8 cellular contexts compared by ENCODE assay signal in the genomic region with DNA sequence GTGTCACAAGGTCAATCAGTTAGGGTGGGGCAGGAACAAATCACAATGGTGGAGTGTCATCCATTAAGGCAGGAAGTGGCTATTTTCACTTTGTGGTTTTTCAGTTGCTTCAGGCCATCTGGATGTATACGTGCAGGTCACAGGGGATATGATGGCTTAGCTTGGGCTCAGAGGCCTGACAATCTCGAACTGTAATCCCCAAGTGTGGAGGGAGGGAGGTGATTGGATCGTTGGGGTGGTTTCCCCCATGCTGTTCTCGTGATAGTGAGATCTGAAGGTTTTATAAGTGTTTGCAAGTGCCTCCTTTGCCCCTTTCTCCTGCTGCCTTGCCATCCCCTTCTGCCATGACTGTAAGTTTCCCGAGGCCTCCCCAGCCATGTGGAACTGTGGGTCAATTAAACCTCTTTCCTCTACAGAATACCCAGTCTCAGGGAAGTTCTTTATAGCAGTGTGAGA. TPM values are rescaled to one million over a fixed set of nuclear protein-coding genes. Genes with fewer than 3 reads are reported as not detected.
DNase-seq lines count a peak whose midpoint lies in the region; ATAC-seq and TF ChIP-seq lines count a peak whose summit lies in the region.

No MANE protein-coding gene starts in this region.

- H3K4me1 ChIP-seq in upper lobe of left lung = peaks cover 0 to 29% (median 18%) of the 10 kb centered on the region in 4 donors
- H3K4me1 ChIP-seq in SK-N-SH (ENCODE audit: control insufficient read depth in 1 of 2, insufficient read depth in 2 of 2, low read depth in 1 of 2, low read length in 1 of 2) = peaks cover 0 to 9% of the 10 kb centered on the region in 2 experiments; a peak in 2 of 4 replicates

- TF ChIP-seq EP300 in upper lobe of left lung (IDR thresholded peaks at IDR 0.05) (no peak), SK-N-SH (IDR thresholded peaks at IDR 0.05; ENCODE audit: borderline replicate concordance in 1 of 2, low read depth in 1 of 2, low read length in 1 of 2) (no peak)

- no peaks in the 10 kb centered on the region for H3K9me2 ChIP-seq in SK-N-SH

- H3K36me3 ChIP-seq in upper lobe of left lung (no peaks in the 10 kb centered on the region), SK-N-SH (replicated peaks in 1 of 2; ENCODE audit: control insufficient read depth in 1 of 2, insufficient read depth in 2 of 2, low read length in 1 of 2) (peaks cover 0 to 1% of the 10 kb centered on the region in 2 experiments)

- CTCF ChIA-PET in SK-N-SH (lab: Yijun Ruan, JAX) = no interaction called here

- no peaks in the 10 kb centered on the region for H3K79me2 ChIP-seq in SK-N-SH (ENCODE audit: insufficient read depth)

- 71% methylated on average over 5 of the region's 5 CpGs; no CpG with 5 or more reads in 1 of the 2 donors for WGBS in upper lobe of left lung, 2 donors
- 73% methylated on average over 5 of the region's 5 CpGs for whole genome bisulfite sequencing in SK-N-SH (ENCODE audit: low lambda C conversion rate)

- H3K4me1 Mint-ChIP-seq in natural killer cell = peaks cover 35 to 37% of the 10 kb centered on the region in 2 donors

- H3K27me3 ChIP-seq in upper lobe of left lung (no peaks in the 10 kb centered on the region), SK-N-SH (ENCODE audit: insufficient read depth) (no peaks in the 10 kb centered on the region)

- no peak overlapping the region for H3K9ac ChIP-seq in SK-N-SH

- no peak overlapping the region for H3K4me3 ChIP-seq in upper lobe of left lung
- no peak overlapping the region for H3K4me3 ChIP-seq in SK-N-SH (ENCODE audit: low read depth in 2 of 2, low read length in 1 of 2)

- no peak for TF ChIP-seq CTCF in natural killer cell (IDR thresholded peaks at IDR 0.05)
- TF ChIP-seq CTCF in upper lobe of left lung (IDR thresholded peaks at IDR 0.05) = no peak
- TF ChIP-seq CTCF in SK-N-SH (IDR thresholded peaks at IDR 0.05) = no peak

- POLR2A ChIA-PET in SK-N-SH (lab: Yijun Ruan, JAX) = no interaction called here

- H3K27ac ChIP-seq in upper lobe of left lung = no peak overlapping the region
- H3K27ac ChIP-seq in SK-N-SH (ENCODE audit: low read depth in 2 of 2, low read length in 1 of 2) = no peak overlapping the region

- no peaks in the 10 kb centered on the region for H3K9me3 Mint-ChIP-seq in natural killer cell

- no peak for TF ChIP-seq RAD21 in SK-N-SH (IDR thresholded peaks at IDR 0.05; ENCODE audit: low read length)

- H3K27ac Mint-ChIP-seq in natural killer cell = peak overlapping the region in 1 of 2 donors; percentile 87

- no peaks in the 10 kb centered on the region for H4K20me1 ChIP-seq in SK-N-SH (ENCODE audit: insufficient read depth)

- DNase-seq in NOMO-1 treated with DMSO at 0.1 percent for 48 hours (lab: John Stamatoyannopoulos, UW; ENCODE audit: unreplicated experiment) (peak; percentile 70), natural killer cell (no peak), upper lobe of left lung (no peak), NCI-H1436 (lab: John Stamatoyannopoulos, UW) (no peak), SK-N-SH (no peak), hypothalamus (lab: John Stamatoyannopoulos, UW) (no peak)

- H3K4me3 Mint-ChIP-seq in natural killer cell = peak overlapping the region; percentile 33

- H2AFZ ChIP-seq in SK-N-SH (ENCODE audit: low read depth) = no peak overlapping the region

- H3K4me2 ChIP-seq in SK-N-SH = no peak overlapping the region

- H3K36me3 Mint-ChIP-seq in natural killer cell = no peaks in the 10 kb centered on the region

- H3K9me3 ChIP-seq in upper lobe of left lung = no peaks in the 10 kb centered on the region
- H3K9me3 ChIP-seq in SK-N-SH = no peaks in the 10 kb centered on the region

- peak; percentile 42 for ATAC-seq in HG02884 (IDR thresholded peaks at IDR 0.05; ENCODE audit: unreplicated experiment)
- peak in 1 of 3 donors; percentile 41 for ATAC-seq in natural killer cell
- ATAC-seq in upper lobe of left lung (ENCODE audit: low FRiP score in 2 of 2) = no peak

- peak; percentile 54 for TF ChIP-seq POLR2A in GM19099 (IDR thresholded peaks at IDR 0.05; ENCODE audit: extremely low read depth, insufficient read length, low read depth)
- no peak for TF ChIP-seq POLR2A in upper lobe of left lung (IDR thresholded peaks at IDR 0.05)

- intact Hi-C loops in natural killer cell (cut with micrococcal nuclease) = no loop called here

- H3K27me3 Mint-ChIP-seq in natural killer cell (ENCODE audit: low read depth in 2 of 2) = no peaks in the 10 kb centered on the region

- H3F3A ChIP-seq in SK-N-SH (replicated peaks; ENCODE audit: insufficient read depth) = no peaks in the 10 kb centered on the region

TF ChIP-seq in SK-N-SH, 30 proteins besides CTCF, POLR2A, EP300 and RAD21:
- TF ChIP-seq, protein P1, sequence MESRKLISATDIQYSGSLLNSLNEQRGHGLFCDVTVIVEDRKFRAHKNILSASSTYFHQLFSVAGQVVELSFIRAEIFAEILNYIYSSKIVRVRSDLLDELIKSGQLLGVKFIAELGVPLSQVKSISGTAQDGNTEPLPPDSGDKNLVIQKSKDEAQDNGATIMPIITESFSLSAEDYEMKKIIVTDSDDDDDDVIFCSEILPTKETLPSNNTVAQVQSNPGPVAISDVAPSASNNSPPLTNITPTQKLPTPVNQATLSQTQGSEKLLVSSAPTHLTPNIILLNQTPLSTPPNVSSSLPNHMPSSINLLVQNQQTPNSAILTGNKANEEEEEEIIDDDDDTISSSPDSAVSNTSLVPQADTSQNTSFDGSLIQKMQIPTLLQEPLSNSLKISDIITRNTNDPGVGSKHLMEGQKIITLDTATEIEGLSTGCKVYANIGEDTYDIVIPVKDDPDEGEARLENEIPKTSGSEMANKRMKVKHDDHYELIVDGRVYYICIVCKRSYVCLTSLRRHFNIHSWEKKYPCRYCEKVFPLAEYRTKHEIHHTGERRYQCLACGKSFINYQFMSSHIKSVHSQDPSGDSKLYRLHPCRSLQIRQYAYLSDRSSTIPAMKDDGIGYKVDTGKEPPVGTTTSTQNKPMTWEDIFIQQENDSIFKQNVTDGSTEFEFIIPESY (IDR thresholded peaks at IDR 0.05; ENCODE audit: borderline replicate concordance, low read depth) = no peak
- TF ChIP-seq GATA2 (CRISPR knock-in tag; IDR thresholded peaks at IDR 0.05) (no peak), ELF1 (IDR thresholded peaks at IDR 0.05) (no peak), MXI1 (IDR thresholded peaks at IDR 0.05; ENCODE audit: low read depth, low read length) (no peak), TAF1 (IDR thresholded peaks at IDR 0.05; ENCODE audit: borderline replicate concordance, low read depth, low read length) (no peak), RFX5 (IDR thresholded peaks at IDR 0.05; ENCODE audit: low read length) (no peak)

RNA-seq across cellular contexts. Expression of a gene that starts 36.7 kb away (rescaled TPM):
- total RNA-seq in natural killer cell = 1 to 10 TPM; 2.4 to 4.6 (median 2.8) TPM
- total RNA-seq in upper lobe of left lung = 10 to 100 TPM in 3 of 6 donors, 1 to 10 TPM in 3; 5.2 to 15.1 (median 9.6) TPM
- 1.1 and 1.4 TPM in 2 replicates for polyA plus RNA-seq in SK-N-SH (2012; rRNA removed)
- 1.5 and 1.6 TPM in 2 replicates for polyA plus RNA-seq in SK-N-SH (2012; cell fraction: cytosol; rRNA removed)
- 0.41 and 0.71 TPM in 2 replicates for polyA plus RNA-seq in SK-N-SH (2012; cell fraction: nucleus; rRNA removed)

RNA-seq across cellular contexts. Expression of a gene that starts 37.1 kb away (rescaled TPM):
- total RNA-seq in natural killer cell (10 to 100 TPM in 1 of 3 donors, 1 to 10 TPM in 2; 5.4 to 11.4 (median 5.6) TPM), upper lobe of left lung (10 to 100 TPM; 15.0 to 48.2 (median 25.8) TPM)
- polyA plus RNA-seq in SK-N-SH (2012; rRNA removed) = 23.0 and 23.2 TPM in 2 replicates
- polyA plus RNA-seq in SK-N-SH (2012; cell fraction: cytosol; rRNA removed) = 24.7 and 26.4 TPM in 2 replicates
- 12.3 and 12.4 TPM in 2 replicates for polyA plus RNA-seq in SK-N-SH (2012; cell fraction: nucleus; rRNA removed)
